ENCODE assay signal across 9 cellular contexts in genomic region chr19:17948967-17949930, GRCh38. TPM values are rescaled to one million over a fixed set of nuclear protein-coding genes. Genes with fewer than 3 reads are reported as not detected.
A peak's percentile ranks its signal among the peaks of the same experiment; 100 is the strongest.
DNase-seq lines count a peak whose midpoint lies in the region; ATAC-seq, FAIRE-seq and TF ChIP-seq lines count a peak whose summit lies in the region.
"Had no signal": no experiment of that assay in that cellular context is flagged by ENCODE, and none has a peak within 500 bp of the region (broad histone marks: within the 10 kb centered on the region; RNA-seq: fewer than 3 reads in every experiment).

No MANE protein-coding gene starts in this region.

- TF ChIP-seq POLR2A in K562 (conservative IDR thresholded peaks at IDR 0.05) (no peak), ovary (IDR thresholded peaks at IDR 0.05) (no peak)

- 54% methylated on average over 48 of the region's 48 CpGs for WGBS in K562 (ENCODE audit: insufficient coverage, low coverage, missing lambda C conversion rate)
- WGBS in ovary, 3 donors: 20 to 26% (median 22%) methylated on average over 48 of the region's 48 CpGs

- H3K4me2 ChIP-seq in K562 (ENCODE audit: insufficient read depth, low read length): no peak overlapping the region

- H3K4me3 ChIP-seq in K562 (0 out of 2 replicates have a peak overlapping the region, but pooled peaks have one; percentile 51), ovary (no peak overlapping the region)

- in situ Hi-C loops in K562 (cut with MboI): loop anchor here (10.0 kb wide), 1 partner anchor 46 kb away; no protein-coding TSS in a partner anchor

- no peak for FAIRE-seq in K562 (lab: Jason Lieb, UNC)

- POLR2A ChIA-PET in K562 (lab: Yijun Ruan, JAX): interaction anchor here (0.5 to 0.6 kb wide), 2 partner anchors 51 to 169 kb away, joined by 3 read pairs; no protein-coding TSS in a partner anchor

- H3K9me3 ChIP-seq in K562 (replicated peaks; ENCODE audit: control insufficient read depth, insufficient read depth, low read depth, low read length) (no peaks in the 10 kb centered on the region), ovary (no peaks in the 10 kb centered on the region)
- H3K9me3 ChIP-seq: colonic mucosa had no signal

- no peaks in the 10 kb centered on the region for H3K79me2 ChIP-seq in K562 (ENCODE audit: control insufficient read depth, insufficient read depth, low read length)

- no peak for ATAC-seq in K562
- no peak for ATAC-seq in HG02870 (IDR thresholded peaks at IDR 0.05; ENCODE audit: unreplicated experiment)
- no peak for ATAC-seq in GM19463 (IDR thresholded peaks at IDR 0.05; ENCODE audit: unreplicated experiment)

- peak overlapping the region; percentile 28; the same call in 1 of the 2 replicates for H2AFZ ChIP-seq in K562 (ENCODE audit: low read depth, low read length)

- H3K9me1 ChIP-seq in K562 (ENCODE audit: control insufficient read depth, insufficient read depth, low read length): no peaks in the 10 kb centered on the region

- H3K9ac ChIP-seq in K562 (ENCODE audit: insufficient read depth in 1 of 2, low read depth in 2 of 2, low read length in 2 of 2): peak overlapping the region in 1 of 2 experiments; percentile 77; a peak in 2 of 4 replicates

- intact Hi-C loops in K562 (cut with micrococcal nuclease): loop anchor here (10.0 kb wide), 1 partner anchor 206 kb away; the partner anchor contains the start of gene PIK3R2
- intact Hi-C loops in ovary (cut with DNase I): no loop called here

- DNase-seq in NCI-H1417 (lab: John Stamatoyannopoulos, UW): peak in 2 of 3 experiments; percentile 59 to 72
- no peak for DNase-seq in NCI-H1417 treated with DMSO at 0.1 percent for 48 hours (lab: John Stamatoyannopoulos, UW)
- DNase-seq in NCI-H1092 treated with DMSO at 0.1 percent for 48 hours (lab: John Stamatoyannopoulos, UW): peak; percentile 63
- DNase-seq in K562 (ENCODE audit: extremely low read depth in 1 of 4, low spot score in 3 of 4): no peak
- DNase-seq in ovary: peak in 3 of 5 donors; percentile 50 to 60 (median 60)
- no peak for DNase-seq in SIG-M5 treated with dmso at 0.1 percent for 504 hours (lab: John Stamatoyannopoulos, UW; ENCODE audit: unreplicated experiment)
- DNase-seq: colonic mucosa had no signal

- no TSS peak for BruUV-seq in K562 (replicated peaks; lab: Mats Ljungman, UMichigan)

- no peak for TF ChIP-seq EP300 in K562 (IDR thresholded peaks at IDR 0.05; ENCODE audit: low read length)
- TF ChIP-seq EP300 in ovary (IDR thresholded peaks at IDR 0.05): no peak

- no peaks in the 10 kb centered on the region for H3K27me3 ChIP-seq in K562 (ENCODE audit: control insufficient read depth in 2 of 2, insufficient read depth in 2 of 2, low read length in 2 of 2)
- H3K27me3 ChIP-seq in ovary: peaks cover 14% of the 10 kb centered on the region

- H3K4me1 ChIP-seq in K562 (replicated peaks in 1 of 2; ENCODE audit: control insufficient read depth in 2 of 2, insufficient read depth in 2 of 2, low read length in 2 of 2) (peaks cover 60 to 80% of the 10 kb centered on the region in 2 experiments), ovary (ENCODE audit: insufficient read depth) (peaks cover 9% of the 10 kb centered on the region)

- H3K27ac ChIP-seq in K562 (ENCODE audit: extremely low read depth, low read depth, low read length) (no peak overlapping the region), ovary (no peak overlapping the region)
- H3K27ac ChIP-seq: colonic mucosa had no signal

- H4K20me1 ChIP-seq in K562 (replicated peaks; ENCODE audit: control insufficient read depth, insufficient read depth, low read length): no peaks in the 10 kb centered on the region

- H3K36me3 ChIP-seq in K562 (ENCODE audit: control insufficient read depth, insufficient read depth, low read length) (peaks cover 10% of the 10 kb centered on the region; the same call in 2 of the 3 replicates), ovary (no peaks in the 10 kb centered on the region)
- H3K36me3 ChIP-seq: colonic mucosa had no signal

- CTCF ChIA-PET in K562 (lab: Yijun Ruan, JAX; ENCODE audit: low intra/inter-chr PET ratio): interaction anchor here (1.9 kb wide), 1 partner anchor 47 kb away, joined by 5 read pairs; no protein-coding TSS in a partner anchor

- TF ChIP-seq CTCF in K562 (IDR thresholded peaks at IDR 0.05 in 2 of 3, conservative IDR thresholded peaks at IDR 0.05 in 1 of 3; ENCODE audit: insufficient read depth in 2 of 3, low read depth in 1 of 3, low read length in 3 of 3) (no peak), ovary (IDR thresholded peaks at IDR 0.05) (no peak)

- TF ChIP-seq RAD21 in K562 (CRISPR knock-in tag; conservative IDR thresholded peaks at IDR 0.05 in 1 of 2, IDR thresholded peaks at IDR 0.05 in 1 of 2): no peak

TF ChIP-seq in K562, 482 proteins besides CTCF, POLR2A, EP300 and RAD21:
- 0 out of 2 replicates have a peak, but pooled peaks have one; percentile 23 for TF ChIP-seq ZBTB7A (IDR thresholded peaks at IDR 0.05; ENCODE audit: borderline replicate concordance, control insufficient read depth, low read depth, low read length)
- peak; percentile 95 for TF ChIP-seq ZKSCAN1 (IDR thresholded peaks at IDR 0.05; ENCODE audit: low read depth, low read length)
- TF ChIP-seq ZNF146 (CRISPR knock-in tag; IDR thresholded peaks at IDR 0.05; ENCODE audit: unreplicated experiment): no peak

RNA-seq across cellular contexts. Expression of gene CCDC124, which starts 16.4 kb away (rescaled TPM):
- 16.5 and 44.8 TPM in 2 replicates for total RNA-seq in K562 (2011; cell fraction: chromatin; rRNA removed; ENCODE audit: low replicate concordance)
- 48.6 and 53.7 TPM in 2 replicates for total RNA-seq in K562 (2011; cell fraction: nucleolus; rRNA removed)
- 28.2 and 35.4 TPM in 2 replicates for total RNA-seq in K562 (2011; cell fraction: nucleoplasm; rRNA removed)
- total RNA-seq in K562 (2014; rRNA removed): 150 and 197 TPM in 2 replicates
- 4.1 and 5.8 TPM in 2 replicates for total RNA-seq in K562 (2014; rRNA removed; fragmentation: Illumina TruSeq; extraction: Trizol)
- 38.5 and 40.5 TPM in 2 replicates for total RNA-seq in K562 (2015; rRNA removed; fragmentation: Illumina TruSeq; extraction: Trizol)
- 145 and 149 TPM in 2 replicates for total RNA-seq in K562 (2021)
- 38.0 and 40.1 TPM in 2 replicates for polyA plus RNA-seq in K562 (2011; rRNA removed)
- polyA plus RNA-seq in K562 (2011; cell fraction: cytosol; rRNA removed): 63.8 and 189 TPM in 2 replicates
- 31.4 and 62.8 TPM in 2 replicates for polyA plus RNA-seq in K562 (2011; cell fraction: nucleus; rRNA removed)
- polyA plus RNA-seq in K562 (2012): 66.3 and 130 TPM in 2 replicates
- polyA plus RNA-seq in K562 (2014; fragmentation: Illumina TruSeq; extraction: Trizol): 28.1 and 97.0 TPM in 2 replicates
- 10 to 100 TPM in 1 of 2 experiments, 1 to 10 TPM in 1; 6.6 to 19.4 TPM for polyA plus RNA-seq in K562 (2014; fragmentation: Nextera tagmentation; extraction: Ambion mirVana)
- polyA plus RNA-seq in K562 (2014; rRNA removed): 213 and 234 TPM in 2 replicates
- polyA minus RNA-seq in K562 (2011; rRNA and poly(A)+ RNA removed): 7.0 and 9.2 TPM in 2 replicates
- polyA minus RNA-seq in K562 (2011; cell fraction: cytosol; rRNA and poly(A)+ RNA removed): 24.4 and 37.9 TPM in 2 replicates
- polyA minus RNA-seq in K562 (2011; cell fraction: nucleus; rRNA and poly(A)+ RNA removed): 10.2 and 13.8 TPM in 2 replicates
- 10 to 100 TPM; 20.7 to 69.3 (median 50.4) TPM for total RNA-seq in ovary
- polyA plus RNA-seq in ovary: 10 to 100 TPM in 1 of 2 donors, 1 to 10 TPM in 1; 4.7 to 74.5 TPM

RNA-seq across cellular contexts. Expression of gene KCNN1, which starts 17.7 kb away (rescaled TPM):
- total RNA-seq in K562 (2011; cell fraction: chromatin; rRNA removed; ENCODE audit: low replicate concordance): 1.2 and 3.6 TPM in 2 replicates
- 2.8 TPM in 2 replicates for total RNA-seq in K562 (2011; cell fraction: nucleolus; rRNA removed)
- total RNA-seq in K562 (2011; cell fraction: nucleoplasm; rRNA removed): 1.5 and 2.7 TPM in 2 replicates
- total RNA-seq in K562 (2014; rRNA removed): 1.4 and 5.2 TPM in 2 replicates
- 0.22 and 0.33 TPM in 2 replicates for total RNA-seq in K562 (2014; rRNA removed; fragmentation: Illumina TruSeq; extraction: Trizol)
- total RNA-seq in K562 (2015; rRNA removed; fragmentation: Illumina TruSeq; extraction: Trizol): 0.72 and 0.98 TPM in 2 replicates
- total RNA-seq in K562 (2021): 4.7 and 6.2 TPM in 2 replicates
- polyA plus RNA-seq in K562 (2011; rRNA removed): 1.4 and 2.9 TPM in 2 replicates
- polyA plus RNA-seq in K562 (2011; cell fraction: cytosol; rRNA removed): 4.5 and 7.9 TPM in 2 replicates
- polyA plus RNA-seq in K562 (2011; cell fraction: nucleus; rRNA removed): 2.2 and 3.5 TPM in 2 replicates
- polyA plus RNA-seq in K562 (2012): 2.7 and 5.0 TPM in 2 replicates
- polyA plus RNA-seq in K562 (2014; fragmentation: Illumina TruSeq; extraction: Trizol): 0.25 and 1.1 TPM in 2 replicates
- under 1 TPM; 0.01 to 0.04 TPM for polyA plus RNA-seq in K562 (2014; fragmentation: Nextera tagmentation; extraction: Ambion mirVana)
- polyA plus RNA-seq in K562 (2014; rRNA removed): 1.3 and 3.2 TPM in 2 replicates
- polyA minus RNA-seq in K562 (2011; rRNA and poly(A)+ RNA removed): 1.2 and 1.5 TPM in 2 replicates
- polyA minus RNA-seq in K562 (2011; cell fraction: cytosol; rRNA and poly(A)+ RNA removed): 3.6 and 4.8 TPM in 2 replicates
- 2.2 and 2.4 TPM in 2 replicates for polyA minus RNA-seq in K562 (2011; cell fraction: nucleus; rRNA and poly(A)+ RNA removed)
- total RNA-seq in ovary: 1 to 10 TPM in 4 of 7 donors, under 1 TPM in 2, not detected in 1; 0.33 to 5.9 (median 2.2) TPM
- 1 to 10 TPM in 1 of 2 donors, under 1 TPM in 1; 1.00 to 1.7 TPM for polyA plus RNA-seq in ovary
- total RNA-seq: colonic mucosa had no signal

RNA-seq across cellular contexts. Expression of gene ARRDC2, which starts 58.7 kb away (rescaled TPM):
- 23.6 and 51.1 TPM in 2 replicates for total RNA-seq in K562 (2011; cell fraction: chromatin; rRNA removed; ENCODE audit: low replicate concordance)
- 35.1 and 37.9 TPM in 2 replicates for total RNA-seq in K562 (2011; cell fraction: nucleolus; rRNA removed)
- total RNA-seq in K562 (2011; cell fraction: nucleoplasm; rRNA removed): 17.8 and 21.5 TPM in 2 replicates
- total RNA-seq in K562 (2014; rRNA removed) (25.6 and 25.9 TPM in 2 replicates), K562 (2014; rRNA removed; fragmentation: Illumina TruSeq; extraction: Trizol) (12.2 and 13.1 TPM in 2 replicates), K562 (2015; rRNA removed; fragmentation: Illumina TruSeq; extraction: Trizol) (16.0 and 16.1 TPM in 2 replicates), K562 (2021) (23.3 and 27.4 TPM in 2 replicates), ovary (10 to 100 TPM in 5 of 7 donors, 1 to 10 TPM in 2; 6.8 to 22.8 (median 12.2) TPM)
- polyA plus RNA-seq in K562 (2011; rRNA removed) (11.5 and 15.2 TPM in 2 replicates), K562 (2014; fragmentation: Illumina TruSeq; extraction: Trizol) (12.7 and 15.6 TPM in 2 replicates), K562 (2014; fragmentation: Nextera tagmentation; extraction: Ambion mirVana) (1 to 10 TPM; 1.9 to 2.7 TPM), K562 (2014; rRNA removed) (25.7 and 25.8 TPM in 2 replicates), ovary (10 to 100 TPM; 12.9 to 14.7 TPM)
- polyA plus RNA-seq in K562 (2011; cell fraction: cytosol; rRNA removed): 9.5 and 28.8 TPM in 2 replicates
- polyA plus RNA-seq in K562 (2011; cell fraction: nucleus; rRNA removed): 18.6 and 37.6 TPM in 2 replicates
- 13.2 and 16.4 TPM in 2 replicates for polyA plus RNA-seq in K562 (2012)
- polyA minus RNA-seq in K562 (2011; rRNA and poly(A)+ RNA removed): 4.2 and 6.4 TPM in 2 replicates
- polyA minus RNA-seq in K562 (2011; cell fraction: cytosol; rRNA and poly(A)+ RNA removed): 10.2 and 11.2 TPM in 2 replicates
- 10.5 and 11.0 TPM in 2 replicates for polyA minus RNA-seq in K562 (2011; cell fraction: nucleus; rRNA and poly(A)+ RNA removed)

Comparison
In these comparisons a context has a peak if more than half of its experiments do, and no peak if none do; other contexts are left out.
1. DNase-seq: peak in NCI-H1417 (2 of 3), NCI-H1092 treated with DMSO at 0.1 percent for 48 hours (single experiment) and ovary (3 of 5); none in NCI-H1417 treated with DMSO at 0.1 percent for 48 hours (single experiment), K562 (0 of 4) and SIG-M5 treated with dmso at 0.1 percent for 504 hours (single experiment).